Comparison of ENCODE assay signal across 12 cellular contexts in genomic region chr14:106491851-106492250, GRCh38.
DNase-seq lines count a peak whose midpoint lies in the region; ATAC-seq lines count a peak whose summit lies in the region.
"Had no signal": no experiment of that assay in that cellular context is flagged by ENCODE, and none has a peak within 500 bp of the region (broad histone marks: within the 10 kb centered on the region; RNA-seq: fewer than 3 reads in every experiment).

No MANE protein-coding gene starts in this region.

- peaks cover 2% of the 10 kb centered on the region for H3K36me3 Mint-ChIP-seq in activated CD4-positive, alpha-beta T cell treated with anti-CD3 and anti-CD28 coated beads, Interleukin-2, amount 10 ng/mL, durations not matched to agents 24 days and 14 days (ENCODE audit: low read depth)
- H3K36me3 Mint-ChIP-seq: brain had no signal

- no peaks in the 10 kb centered on the region for H3K4me1 ChIP-seq in mesendoderm (ENCODE audit: control insufficient read depth, low read depth, low read length)

- no peak overlapping the region for H2BK5ac ChIP-seq in mesendoderm (ENCODE audit: low read length)

- no peak overlapping the region for H2AK5ac ChIP-seq in mesendoderm (ENCODE audit: low read length)

- peaks cover 22% of the 10 kb centered on the region for H3K4me1 Mint-ChIP-seq in activated CD4-positive, alpha-beta T cell treated with anti-CD3 and anti-CD28 coated beads, Interleukin-2, amount 10 ng/mL, durations not matched to agents 24 days and 14 days
- H3K4me1 Mint-ChIP-seq: brain had no signal

- no peak overlapping the region for H2BK120ac ChIP-seq in mesendoderm (ENCODE audit: low read depth, low read length)

- no peaks in the 10 kb centered on the region for H3K79me1 ChIP-seq in mesendoderm (ENCODE audit: low read length)

- no peak overlapping the region for H3K27ac ChIP-seq in mesendoderm (ENCODE audit: low read depth, low read length)
- H3K27ac ChIP-seq: BLaER1 treated with 17β-estradiol and CSF1 and Interleukin-3, amounts not matched to agents 10 nM and 100 nM; neutrophil had no signal

- no peaks in the 10 kb centered on the region for H3K9me3 Mint-ChIP-seq in activated CD4-positive, alpha-beta T cell treated with anti-CD3 and anti-CD28 coated beads, Interleukin-2, amount 10 ng/mL, durations not matched to agents 24 days and 14 days

- no peak overlapping the region for H3K4me3 Mint-ChIP-seq in activated CD4-positive, alpha-beta T cell treated with anti-CD3 and anti-CD28 coated beads, Interleukin-2, amount 10 ng/mL, durations not matched to agents 24 days and 14 days
- H3K4me3 Mint-ChIP-seq: brain had no signal

- no peak overlapping the region for H3K27ac Mint-ChIP-seq in activated CD4-positive, alpha-beta T cell treated with anti-CD3 and anti-CD28 coated beads, Interleukin-2, amount 10 ng/mL, durations not matched to agents 24 days and 14 days
- H3K27ac Mint-ChIP-seq: brain had no signal

- no peak overlapping the region for H3K4ac ChIP-seq in mesendoderm (ENCODE audit: low read depth, low read length)

- no peak overlapping the region for H3K23ac ChIP-seq in mesendoderm (ENCODE audit: low read length)

- H3K18ac ChIP-seq in mesendoderm (ENCODE audit: low read length): no peak overlapping the region

- no peak for ATAC-seq in HG02970 (IDR thresholded peaks at IDR 0.05; ENCODE audit: low FRiP score, unreplicated experiment)

- WGBS in mesendoderm (ENCODE audit: extremely low coverage, insufficient coverage, low lambda C conversion rate): no CpG with 5 or more reads among the region's 9 CpGs

- no peaks in the 10 kb centered on the region for H3K36me3 ChIP-seq in mesendoderm (ENCODE audit: control insufficient read depth, insufficient read depth, low read length)
- H3K36me3 ChIP-seq: BLaER1 treated with 17β-estradiol and CSF1 and Interleukin-3, amounts not matched to agents 10 nM and 100 nM; neutrophil had no signal

- no peak overlapping the region for H3K4me3 ChIP-seq in mesendoderm (ENCODE audit: low read length)
- H3K4me3 ChIP-seq: BLaER1 treated with 17β-estradiol and CSF1 and Interleukin-3, amounts not matched to agents 10 nM and 100 nM had no signal

- H4K8ac ChIP-seq in mesendoderm (ENCODE audit: low read depth, low read length): no peak overlapping the region

- H3K79me2 ChIP-seq in mesendoderm (ENCODE audit: control insufficient read depth, insufficient read depth, low read length): no peaks in the 10 kb centered on the region

- no peak overlapping the region for H3K9ac ChIP-seq in mesendoderm (ENCODE audit: low read length)
- H3K9ac ChIP-seq: BLaER1 treated with 17β-estradiol and CSF1 and Interleukin-3, amounts not matched to agents 10 nM and 100 nM had no signal

- H2BK15ac ChIP-seq in mesendoderm (replicated peaks; ENCODE audit: low read depth): no peak overlapping the region

- in situ Hi-C loops in SK-MEL-5 (cut with HindIII; ENCODE audit: low pct_unique_long_range_greater_than_20kb, low sequenced_read_pairs): no loop called here

- H3K27me3 Mint-ChIP-seq in activated CD4-positive, alpha-beta T cell treated with anti-CD3 and anti-CD28 coated beads, Interleukin-2, amount 10 ng/mL, durations not matched to agents 24 days and 14 days: peaks cover 7% of the 10 kb centered on the region
- H3K27me3 Mint-ChIP-seq: brain had no signal

- no peak overlapping the region for H3K4me2 ChIP-seq in mesendoderm (ENCODE audit: low read length)
- H3K4me2 ChIP-seq: BLaER1 treated with 17β-estradiol and CSF1 and Interleukin-3, amounts not matched to agents 10 nM and 100 nM had no signal

- no peak overlapping the region for H3K56ac ChIP-seq in mesendoderm (ENCODE audit: low read length)

- no peaks in the 10 kb centered on the region for H3K27me3 ChIP-seq in mesendoderm (ENCODE audit: insufficient read depth, low read length, poor library complexity)
- H3K27me3 ChIP-seq: BLaER1 treated with 17β-estradiol and CSF1 and Interleukin-3, amounts not matched to agents 10 nM and 100 nM; neutrophil had no signal

- H4K5ac ChIP-seq in mesendoderm (ENCODE audit: low read length): no peak overlapping the region

- DNase-seq in activated CD4-positive, alpha-beta T cell treated with anti-CD3 and anti-CD28 coated beads, Interleukin-2, amount 10 ng/mL, durations not matched to agents 24 days and 14 days: peak; percentile 70
- no peak for DNase-seq in activated CD4-positive, alpha-beta T cell treated with anti-CD3 and anti-CD28 coated beads, Interleukin-2, amount 50 U/mL, for 4 hours
- DNase-seq in H4 (ENCODE audit: low spot score): peak; percentile 13
- DNase-seq in SK-MEL-5 (ENCODE audit: low read depth, low spot score): peak; percentile 74
- peak; percentile 5 for DNase-seq in mesendoderm
- DNase-seq in T-helper 1 cell: no peak
- DNase-seq in medulla oblongata (ENCODE audit: extremely low spot score): no peak
- DNase-seq: NCI-H2029 had no signal

- intact Hi-C loops in activated CD4-positive, alpha-beta T cell treated with anti-CD3 and anti-CD28 coated beads, Interleukin-2, amount 10 ng/mL, durations not matched to agents 24 days and 14 days (cut with micrococcal nuclease): loop anchor here (5.0 kb wide), 1 partner anchor 35 kb away; no protein-coding TSS in a partner anchor

Comparison
In these comparisons a context has a peak if more than half of its experiments do, and no peak if none do; other contexts are left out.
1. DNase-seq: peak in activated CD4-positive, alpha-beta T cell treated with anti-CD3 and anti-CD28 coated beads, Interleukin-2, amount 10 ng/mL, durations not matched to agents 24 days and 14 days (single experiment), H4 (single experiment), SK-MEL-5 (single experiment) and mesendoderm (single experiment); none in activated CD4-positive, alpha-beta T cell treated with anti-CD3 and anti-CD28 coated beads, Interleukin-2, amount 50 U/mL, for 4 hours (0 of 2), T-helper 1 cell (0 of 5) and medulla oblongata (single experiment).